Comparison of ENCODE assay signal across 22 cellular contexts in genomic region chr7:82745820-82746219, GRCh38.
"Had no signal": no experiment of that assay in that cellular context is flagged by ENCODE, and none has a peak within 500 bp of the region (broad histone marks: within the 10 kb centered on the region; RNA-seq: fewer than 3 reads in every experiment).

No MANE protein-coding gene starts in this region.

- H3K27ac Mint-ChIP-seq: mesothelial cell of epicardium; naive thymus-derived CD8-positive, alpha-beta T cell; nephron; stimulated activated memory B cell treated with anti-CD40 and anti-IgM and Interleukin-4, amounts not matched to agents 10 μg/mL and 1 μg/mL and 100 μg/mL, for 72 hours had no signal

- DNase-seq: hippocampal formation; kidney; left ventricle myocardium inferior; naive thymus-derived CD8-positive, alpha-beta T cell; nucleus accumbens; pancreas; posterior cingulate gyrus; retina; right cardiac atrium; spleen; stimulated activated CD4-positive, alpha-beta T cell treated with anti-CD3 and anti-CD28 coated beads, Interleukin-4, amount 100 ng/mL, for 4 hours; stimulated activated CD8-positive, alpha-beta memory T cell treated with anti-CD3 and anti-CD28 coated beads, Interleukin-4, amount 100 ng/mL, for 48 hours; stimulated activated naive CD4-positive, alpha-beta T cell treated with Interleukin-2 at 50 U/mL for 16 hours; stomach; testis; transverse colon; upper lobe of left lung had no signal

- H3K4me1 Mint-ChIP-seq: naive thymus-derived CD8-positive, alpha-beta T cell; nephron; neural crest cell; stimulated activated memory B cell treated with anti-CD40 and anti-IgM and Interleukin-4, amounts not matched to agents 10 μg/mL and 1 μg/mL and 100 μg/mL, for 72 hours had no signal

- H3K4me3 Mint-ChIP-seq: mesothelial cell of epicardium; naive thymus-derived CD8-positive, alpha-beta T cell; nephron; neural crest cell; stimulated activated memory B cell treated with anti-CD40 and anti-IgM and Interleukin-4, amounts not matched to agents 10 μg/mL and 1 μg/mL and 100 μg/mL, for 72 hours had no signal

- ATAC-seq: naive thymus-derived CD8-positive, alpha-beta T cell; pancreas; right cardiac atrium; sciatic nerve; stimulated activated memory B cell treated with anti-CD40 and anti-IgM and Interleukin-4, amounts not matched to agents 10 μg/mL and 1 μg/mL and 100 μg/mL, for 72 hours had no signal

- H3K9me3 Mint-ChIP-seq: mesothelial cell of epicardium, nephron had no signal

- H3K27me3 Mint-ChIP-seq: stimulated activated memory B cell treated with anti-CD40 and anti-IgM and Interleukin-4, amounts not matched to agents 10 μg/mL and 1 μg/mL and 100 μg/mL, for 72 hours had no signal
